In genomic region chr3:1446531-1446930, GRCh38 we compare ENCODE assay signal across 14 cellular contexts.
DNase-seq lines count a peak whose midpoint lies in the region; ATAC-seq, FAIRE-seq and TF ChIP-seq lines count a peak whose summit lies in the region.
"Had no signal": no experiment of that assay in that cellular context is flagged by ENCODE, and none has a peak within 500 bp of the region (broad histone marks: within the 10 kb centered on the region; RNA-seq: fewer than 3 reads in every experiment).

No MANE protein-coding gene starts in this region.

- no peak for ATAC-seq in GM21786 (IDR thresholded peaks at IDR 0.05; ENCODE audit: unreplicated experiment)
- ATAC-seq: A549; CD8-positive, alpha-beta T cell; GM23338 had no signal

- no peak for FAIRE-seq in GM12891 (lab: Jason Lieb, UNC)
- FAIRE-seq: A549, GM18507 had no signal

- no peak for TF ChIP-seq POLR2A in GM12891 (IDR thresholded peaks at IDR 0.05; ENCODE audit: low read depth, low read length)

- DNase-seq in inferior parietal cortex (ENCODE audit: extremely low spot score) (peak; percentile 43), putamen (ENCODE audit: low spot score) (peak; percentile 45), GM12891 (ENCODE audit: insufficient read length, low spot score) (no peak), GDM1 (lab: John Stamatoyannopoulos, UW) (no peak)
- DNase-seq in stimulated activated CD8-positive, alpha-beta memory T cell treated with anti-CD3 and anti-CD28 coated beads, Interleukin-4, amount 100 ng/mL, for 48 hours, result no peak
- DNase-seq: CD8-positive, alpha-beta T cell; COR-L47; DMS53; H7 had no signal

- H3K27ac ChIP-seq in cingulate gyrus (ENCODE audit: low read depth, low read length), result peak overlapping the region; percentile 30
- H3K27ac ChIP-seq: A549 had no signal

TF ChIP-seq in GM12891, 5 proteins besides CTCF, POLR2A, EP300 and RAD21:
- no peak for TF ChIP-seq POU2F2 (IDR thresholded peaks at IDR 0.05; ENCODE audit: low read depth, low read length)
- TF ChIP-seq TAF1 (IDR thresholded peaks at IDR 0.05; ENCODE audit: low read depth, low read length), result no peak
- TF ChIP-seq PAX5 (IDR thresholded peaks at IDR 0.05; ENCODE audit: insufficient read depth, low read length, severe bottlenecking), result no peak
- no peak for TF ChIP-seq SPI1 (IDR thresholded peaks at IDR 0.05; ENCODE audit: low read depth, low read length)
- TF ChIP-seq POLR2AphosphoS5 (IDR thresholded peaks at IDR 0.05; ENCODE audit: low read depth, low read length), result no peak

Comparison
In these comparisons a context has a peak if more than half of its experiments do, and no peak if none do; other contexts are left out.
1. DNase-seq: peak in inferior parietal cortex (single experiment) and putamen (single experiment); none in GM12891 (single experiment), GDM1 (single experiment) and stimulated activated CD8-positive, alpha-beta memory T cell treated with anti-CD3 and anti-CD28 coated beads, Interleukin-4, amount 100 ng/mL, for 48 hours (single experiment).